14 cellular contexts compared by ENCODE assay signal in genomic region chrX:107723501-107723900, GRCh38. TPM values are rescaled to one million over a fixed set of nuclear protein-coding genes. Genes with fewer than 3 reads are reported as not detected.
DNase-seq lines count a peak whose midpoint lies in the region; ATAC-seq and TF ChIP-seq lines count a peak whose summit lies in the region.
"Had no signal": no experiment of that assay in that cellular context is flagged by ENCODE, and none has a peak within 500 bp of the region (broad histone marks: within the 10 kb centered on the region; RNA-seq: fewer than 3 reads in every experiment).

No MANE protein-coding gene starts in this region.

- peaks cover 3% of the 10 kb centered on the region for H3K9me3 Mint-ChIP-seq in nephron

- H3K27ac ChIP-seq in VCaP, result 0 out of 2 replicates have a peak overlapping the region, but pooled peaks have one; percentile 75
- H3K27ac ChIP-seq in temporal lobe (ENCODE audit: low read depth, low read length), result peak overlapping the region; percentile 7
- H3K27ac ChIP-seq: KMS-11, PC-9 had no signal

- no peaks in the 10 kb centered on the region for H3K36me3 Mint-ChIP-seq in nephron (ENCODE audit: low read depth)

- in situ Hi-C loops in G401 (cut with HindIII; ENCODE audit: low sequenced_read_pairs), result no loop called here

- peaks cover 88% of the 10 kb centered on the region for H3K4me1 Mint-ChIP-seq in nephron

- no peaks in the 10 kb centered on the region for H3K27me3 Mint-ChIP-seq in nephron (ENCODE audit: low read depth)

- no peak overlapping the region for H3K4me3 Mint-ChIP-seq in nephron
- H3K4me3 Mint-ChIP-seq: H9 had no signal

- no peak for TF ChIP-seq CTCF in VCaP (conservative IDR thresholded peaks at IDR 0.05)
- no peak for TF ChIP-seq CTCF in nephron (IDR thresholded peaks at IDR 0.05; ENCODE audit: unreplicated experiment in 3 of 3)

- ATAC-seq in HG03378 (IDR thresholded peaks at IDR 0.05; ENCODE audit: unreplicated experiment), result no peak
- no peak for ATAC-seq in SK-N-SH treated with all-trans-retinoic acid at 6 μM for 48 hours
- ATAC-seq: HepG2 had no signal

- DNase-seq in G401 (ENCODE audit: low spot score) (peak; percentile 78), NOMO-1 (lab: John Stamatoyannopoulos, UW; ENCODE audit: unreplicated experiment in 2 of 2) (no peak)
- DNase-seq: DMS153, H9, NCI-H1436 treated with DMSO at 0.1 percent for 48 hours, NCI-H748 treated with DMSO at 0.1 percent for 48 hours, PC-9 had no signal

- peak overlapping the region; percentile 40 to 77 (median 67) for H3K27ac Mint-ChIP-seq in nephron

TF ChIP-seq in SK-N-SH treated with all-trans-retinoic acid at 6 μM for 48 hours, 23 proteins besides CTCF, POLR2A, EP300 and RAD21:
- TF ChIP-seq ZFP30 (CRISPR knock-in tag; IDR thresholded peaks at IDR 0.05) (no peak), RARB (CRISPR knock-in tag; IDR thresholded peaks at IDR 0.05) (no peak), ISL1 (CRISPR knock-in tag; IDR thresholded peaks at IDR 0.05) (no peak), ZNF565 (CRISPR knock-in tag; conservative IDR thresholded peaks at IDR 0.05; ENCODE audit: low read depth) (no peak), TOX (CRISPR knock-in tag; IDR thresholded peaks at IDR 0.05; ENCODE audit: borderline replicate concordance) (no peak), ARNTL (CRISPR knock-in tag; IDR thresholded peaks at IDR 0.05; ENCODE audit: borderline replicate concordance, low read depth) (no peak), ZFP3 (CRISPR knock-in tag; IDR thresholded peaks at IDR 0.05) (no peak), CREB5 (CRISPR knock-in tag; IDR thresholded peaks at IDR 0.05; ENCODE audit: low read depth) (no peak), ZC3H10 (CRISPR knock-in tag; IDR thresholded peaks at IDR 0.05) (no peak), ZNF8 (CRISPR knock-in tag; IDR thresholded peaks at IDR 0.05) (no peak), PATZ1 (CRISPR knock-in tag; IDR thresholded peaks at IDR 0.05; ENCODE audit: borderline replicate concordance) (no peak), ZNF70 (CRISPR knock-in tag; IDR thresholded peaks at IDR 0.05) (no peak), GLIS3 (CRISPR knock-in tag; IDR thresholded peaks at IDR 0.05) (no peak), ESRRG (CRISPR knock-in tag; IDR thresholded peaks at IDR 0.05) (no peak)

RNA-seq across cellular contexts. Expression of gene TSC22D3, which starts 52.1 kb away (rescaled TPM):
- total RNA-seq in G401 (2014; rRNA removed; shearing (Covaris generic)), result not detected in 2 replicates
- 46.0 TPM for total RNA-seq in temporal lobe

RNA-seq across cellular contexts. Expression of gene NCBP2L, which starts 54.0 kb away (rescaled TPM):
- not detected in 2 replicates for total RNA-seq in G401 (2014; rRNA removed; shearing (Covaris generic))
- total RNA-seq in temporal lobe, result not detected
- total RNA-seq: H9, HepG2, PC-9 had no signal

Comparison
In these comparisons a context has a peak if more than half of its experiments do, and no peak if none do; other contexts are left out.
1. RNA of gene TSC22D3, which starts 52.1 kb away (total RNA-seq): 46.0 TPM in temporal lobe (single experiment); not detected in G401; every median in the first group is over 10 times any median in the second.